Comparison of ENCODE assay signal across 9 cellular contexts in genomic region chr2:237922641-237923361, GRCh38. TPM values are rescaled to one million over a fixed set of nuclear protein-coding genes. Genes with fewer than 3 reads are reported as not detected.
DNase-seq lines count a peak whose midpoint lies in the region; ATAC-seq and TF ChIP-seq lines count a peak whose summit lies in the region.
"Had no signal": no experiment of that assay in that cellular context is flagged by ENCODE, and none has a peak within 500 bp of the region (broad histone marks: within the 10 kb centered on the region; RNA-seq: fewer than 3 reads in every experiment).

No MANE protein-coding gene starts in this region.

- H3K4me3 ChIP-seq in ascending aorta = peak overlapping the region; percentile 16 to 48
- H3K4me3 ChIP-seq in dorsolateral prefrontal cortex = peak overlapping the region in 7 of 59 donors; percentile 12 to 48 (median 35)

- H3K27ac Mint-ChIP-seq in natural killer cell = peak overlapping the region; percentile 8 to 84
- H3K27ac Mint-ChIP-seq: activated naive CD8-positive, alpha-beta T cell treated with anti-CD3 and anti-CD28 coated beads, Interleukin-2, amount 10 ng/mL, durations not matched to agents 7 days and 5 days had no signal

- intact Hi-C loops in ascending aorta (cut with DNase I) (loop anchor here (1.0 to 5.0 kb wide), 7 partner anchors 18 to 340 kb away; partner anchors contain the start of genes HES6, SCLY and UBE2F), natural killer cell (cut with micrococcal nuclease) (loop anchor here (1.0 kb wide), 1 partner anchor 64 kb away; no protein-coding TSS in a partner anchor), dorsolateral prefrontal cortex (cut with DNase I) (no loop called here)

- H3K27me3 ChIP-seq in ascending aorta (no peaks in the 10 kb centered on the region), dorsolateral prefrontal cortex (no peaks in the 10 kb centered on the region)

- ATAC-seq in natural killer cell = peak in 2 of 3 donors; percentile 6 to 14
- no peak for ATAC-seq in HG03378 (IDR thresholded peaks at IDR 0.05; ENCODE audit: unreplicated experiment)

- H3K4me1 Mint-ChIP-seq in natural killer cell = peaks cover 30 to 34% of the 10 kb centered on the region in 2 donors

- TF ChIP-seq CTCF in ascending aorta (IDR thresholded peaks at IDR 0.05) = no peak
- TF ChIP-seq CTCF in natural killer cell (IDR thresholded peaks at IDR 0.05) = no peak
- no peak for TF ChIP-seq CTCF in dorsolateral prefrontal cortex (IDR thresholded peaks at IDR 0.05 in 54 of 56, conservative IDR thresholded peaks at IDR 0.05 in 2 of 56; ENCODE audit: low read depth in 1 of 56, partially characterized antibody in 56 of 56)

- peak overlapping the region; percentile 91 to 94 for H3K27ac ChIP-seq in ascending aorta
- peak overlapping the region in 9 of 59 donors; percentile 5 to 67 (median 36) for H3K27ac ChIP-seq in dorsolateral prefrontal cortex

- peaks cover 0 to 9% of the 10 kb centered on the region in 2 donors for H3K36me3 ChIP-seq in ascending aorta

- DNase-seq in A172 (ENCODE audit: low spot score) (peak; percentile 59), HuH-7 (ENCODE audit: low spot score) (peak; percentile 37), ascending aorta (ENCODE audit: low spot score in 2 of 2) (peak; percentile 59 to 81), natural killer cell (no peak), dorsolateral prefrontal cortex (no peak), NCI-H128 (lab: John Stamatoyannopoulos, UW; ENCODE audit: unreplicated experiment) (no peak)
- no peak for DNase-seq in activated CD4-positive, CD25-positive, alpha-beta regulatory T cell (lab: John Stamatoyannopoulos, UW)

- H3K9me3 ChIP-seq in ascending aorta = no peaks in the 10 kb centered on the region

- no peaks in the 10 kb centered on the region for H3K27me3 Mint-ChIP-seq in natural killer cell (ENCODE audit: low read depth in 2 of 2)
- H3K27me3 Mint-ChIP-seq: activated naive CD8-positive, alpha-beta T cell treated with anti-CD3 and anti-CD28 coated beads, Interleukin-2, amount 10 ng/mL, durations not matched to agents 7 days and 5 days had no signal

- H3K9me3 Mint-ChIP-seq in natural killer cell = peaks cover 0 to 2% of the 10 kb centered on the region in 2 donors

- no peaks in the 10 kb centered on the region for H3K36me3 Mint-ChIP-seq in natural killer cell

- H3K4me3 Mint-ChIP-seq in natural killer cell = peak overlapping the region; percentile 85

- peaks cover 9 to 31% of the 10 kb centered on the region in 2 donors for H3K4me1 ChIP-seq in ascending aorta

RNA-seq across cellular contexts. Expression of gene UBE2F, which starts 44.0 kb away (rescaled TPM):
- 74.5 and 116 TPM in 2 replicates for total RNA-seq in A172 (2014; rRNA removed; shearing (Covaris generic))
- total RNA-seq in ascending aorta (50.7 TPM), natural killer cell (100 to 1,000 TPM in 1 of 3 donors, 10 to 100 TPM in 2; 82.4 to 135 (median 96.1) TPM), dorsolateral prefrontal cortex (10 to 100 TPM; 30.6 to 63.0 (median 47.0) TPM)

Comparison
In these comparisons a context has a peak if more than half of its experiments do, and no peak if none do; other contexts are left out.
1. DNase-seq: peak in A172 (single experiment), HuH-7 (single experiment) and ascending aorta (2 of 2); none in natural killer cell (single experiment), dorsolateral prefrontal cortex (0 of 10), activated CD4-positive, CD25-positive, alpha-beta regulatory T cell (0 of 4) and NCI-H128 (single experiment).
2. intact Hi-C loops: an anchor here in ascending aorta (1.0 to 5.0 kb wide) and natural killer cell (1.0 kb wide); none called in dorsolateral prefrontal cortex.